8 cellular contexts compared by ENCODE assay signal in genomic region chr2:61469424-61470121, GRCh38. TPM values are rescaled to one million over a fixed set of nuclear protein-coding genes. Genes with fewer than 3 reads are reported as not detected.
A peak's percentile ranks its signal among the peaks of the same experiment; 100 is the strongest.
DNase-seq lines count a peak whose midpoint lies in the region; ATAC-seq and TF ChIP-seq lines count a peak whose summit lies in the region.

No MANE protein-coding gene starts in this region.

- intact Hi-C loops in left ventricle myocardium superior (cut with micrococcal nuclease) = no loop called here
- intact Hi-C loops in activated T-helper 1 cell treated with anti-CD3 and anti-CD28 coated beads, Interleukin-12 subunit alpha, Interleukin-12 subunit beta, Interleukin-2, Interleukin-4 antibody, amounts not matched to agents 30 ng/mL and 10 ng/mL and 1 ng/mL, durations not matched to agents 14 hours and 24 hours and 36 hours (cut with micrococcal nuclease) = loop anchor here (2.0 to 5.0 kb wide), 5 partner anchors 15 to 1238 kb away; partner anchors contain the start of genes CCT4 and EHBP1

- peaks cover 32% of the 10 kb centered on the region for H3K4me1 Mint-ChIP-seq in activated T-helper 1 cell treated with anti-CD3 and anti-CD28 coated beads, Interleukin-12 subunit alpha, Interleukin-12 subunit beta, Interleukin-2, Interleukin-4 antibody, amounts not matched to agents 30 ng/mL and 10 ng/mL and 1 ng/mL, durations not matched to agents 14 hours and 24 hours and 36 hours (ENCODE audit: low read depth)
- peaks cover 4 to 32% of the 10 kb centered on the region in 2 donors for H3K4me1 Mint-ChIP-seq in stimulated activated naive B cell treated with anti-CD40 and anti-IgM and Interleukin-4, amounts not matched to agents 10 μg/mL and 1 μg/mL and 100 μg/mL, for 72 hours

- H3K4me1 ChIP-seq in cardiac muscle cell (ENCODE audit: low read depth) (peaks cover 9% of the 10 kb centered on the region), iPS-15b (ENCODE audit: control insufficient read depth, insufficient read depth, low read length) (peaks cover 8% of the 10 kb centered on the region)

- H3K4me3 ChIP-seq in cardiac muscle cell (peak overlapping the region; percentile 60), iPS-15b (ENCODE audit: low read depth, low read length) (peak overlapping the region; percentile 63)

- H3K27me3 ChIP-seq in cardiac muscle cell (no peaks in the 10 kb centered on the region), iPS-15b (ENCODE audit: control insufficient read depth, insufficient read depth, low read length) (no peaks in the 10 kb centered on the region)

- peak overlapping the region; percentile 94 for H3K27ac Mint-ChIP-seq in activated T-helper 1 cell treated with anti-CD3 and anti-CD28 coated beads, Interleukin-12 subunit alpha, Interleukin-12 subunit beta, Interleukin-2, Interleukin-4 antibody, amounts not matched to agents 30 ng/mL and 10 ng/mL and 1 ng/mL, durations not matched to agents 14 hours and 24 hours and 36 hours
- H3K27ac Mint-ChIP-seq in stimulated activated naive B cell treated with anti-CD40 and anti-IgM and Interleukin-4, amounts not matched to agents 10 μg/mL and 1 μg/mL and 100 μg/mL, for 72 hours = peak overlapping the region; percentile 98

- no peaks in the 10 kb centered on the region for H3K9me3 ChIP-seq in cardiac muscle cell (ENCODE audit: low read depth)
- H3K9me3 ChIP-seq in iPS-15b (ENCODE audit: control insufficient read depth, insufficient read depth, low read length) = no peaks in the 10 kb centered on the region

- H3K9ac ChIP-seq in iPS-15b (ENCODE audit: low read depth, low read length) = peak overlapping the region; percentile 88

- H3K36me3 Mint-ChIP-seq in activated T-helper 1 cell treated with anti-CD3 and anti-CD28 coated beads, Interleukin-12 subunit alpha, Interleukin-12 subunit beta, Interleukin-2, Interleukin-4 antibody, amounts not matched to agents 30 ng/mL and 10 ng/mL and 1 ng/mL, durations not matched to agents 14 hours and 24 hours and 36 hours (ENCODE audit: low read depth) = peaks cover 8% of the 10 kb centered on the region
- H3K36me3 Mint-ChIP-seq in stimulated activated naive B cell treated with anti-CD40 and anti-IgM and Interleukin-4, amounts not matched to agents 10 μg/mL and 1 μg/mL and 100 μg/mL, for 72 hours = peaks cover 5 to 12% of the 10 kb centered on the region in 2 donors

- H3K36me3 ChIP-seq in cardiac muscle cell (peaks cover 5% of the 10 kb centered on the region), iPS-15b (ENCODE audit: control insufficient read depth, insufficient read depth, low read length) (no peaks in the 10 kb centered on the region)

- H3K27me3 Mint-ChIP-seq in activated T-helper 1 cell treated with anti-CD3 and anti-CD28 coated beads, Interleukin-12 subunit alpha, Interleukin-12 subunit beta, Interleukin-2, Interleukin-4 antibody, amounts not matched to agents 30 ng/mL and 10 ng/mL and 1 ng/mL, durations not matched to agents 14 hours and 24 hours and 36 hours (ENCODE audit: insufficient read depth) = no peaks in the 10 kb centered on the region
- H3K27me3 Mint-ChIP-seq in stimulated activated naive B cell treated with anti-CD40 and anti-IgM and Interleukin-4, amounts not matched to agents 10 μg/mL and 1 μg/mL and 100 μg/mL, for 72 hours = no peaks in the 10 kb centered on the region

- H3K4me3 Mint-ChIP-seq in activated T-helper 1 cell treated with anti-CD3 and anti-CD28 coated beads, Interleukin-12 subunit alpha, Interleukin-12 subunit beta, Interleukin-2, Interleukin-4 antibody, amounts not matched to agents 30 ng/mL and 10 ng/mL and 1 ng/mL, durations not matched to agents 14 hours and 24 hours and 36 hours = peak overlapping the region; percentile 93
- peak overlapping the region; percentile 91 to 93 for H3K4me3 Mint-ChIP-seq in stimulated activated naive B cell treated with anti-CD40 and anti-IgM and Interleukin-4, amounts not matched to agents 10 μg/mL and 1 μg/mL and 100 μg/mL, for 72 hours

- no peak for TF ChIP-seq CTCF in cardiac muscle cell (IDR thresholded peaks at IDR 0.05; ENCODE audit: low read depth, low read length)

- DNase-seq in cardiac muscle cell (ENCODE audit: low read depth in 1 of 2, low spot score in 1 of 2) (peak in 1 of 2 donors; percentile 20), left ventricle myocardium superior (no peak), NCI-H748 treated with DMSO at 0.1 percent for 48 hours (lab: John Stamatoyannopoulos, UW) (no peak), HPDE6-E6E7 (ENCODE audit: extremely low spot score) (no peak)
- DNase-seq in activated T-helper 1 cell treated with anti-CD3 and anti-CD28 coated beads, Interleukin-12 subunit alpha, Interleukin-12 subunit beta, Interleukin-2, Interleukin-4 antibody, amounts not matched to agents 30 ng/mL and 10 ng/mL and 1 ng/mL, durations not matched to agents 14 hours and 24 hours and 36 hours (ENCODE audit: low spot score) = no peak
- DNase-seq in stimulated activated naive B cell treated with anti-CD40 and anti-IgM and Interleukin-4, amounts not matched to agents 10 μg/mL and 1 μg/mL and 100 μg/mL, for 72 hours = no peak

- no peak for ATAC-seq in left ventricle myocardium superior
- ATAC-seq in stimulated activated naive B cell treated with anti-CD40 and anti-IgM and Interleukin-4, amounts not matched to agents 10 μg/mL and 1 μg/mL and 100 μg/mL, for 72 hours (replicated peaks) = no peak
- ATAC-seq in HG02678 (IDR thresholded peaks at IDR 0.05; ENCODE audit: unreplicated experiment) = no peak

- peak overlapping the region; percentile 92 for H3K27ac ChIP-seq in cardiac muscle cell

- no peaks in the 10 kb centered on the region for H3K9me3 Mint-ChIP-seq in activated T-helper 1 cell treated with anti-CD3 and anti-CD28 coated beads, Interleukin-12 subunit alpha, Interleukin-12 subunit beta, Interleukin-2, Interleukin-4 antibody, amounts not matched to agents 30 ng/mL and 10 ng/mL and 1 ng/mL, durations not matched to agents 14 hours and 24 hours and 36 hours
- no peaks in the 10 kb centered on the region for H3K9me3 Mint-ChIP-seq in stimulated activated naive B cell treated with anti-CD40 and anti-IgM and Interleukin-4, amounts not matched to agents 10 μg/mL and 1 μg/mL and 100 μg/mL, for 72 hours

RNA-seq across cellular contexts. Expression of gene USP34, which starts 1.3 kb away (rescaled TPM):
- 67.6 and 94.5 TPM in 2 replicates for total RNA-seq in cardiac muscle cell
- 42.4 and 54.9 TPM in 2 replicates for polyA plus RNA-seq in cardiac muscle cell
- 39.8 TPM for total RNA-seq in left ventricle myocardium superior
- 91.3 and 98.1 TPM in 2 replicates for total RNA-seq in activated T-helper 1 cell treated with anti-CD3 and anti-CD28 coated beads, Interleukin-12 subunit alpha, Interleukin-12 subunit beta, Interleukin-2, Interleukin-4 antibody, amounts not matched to agents 30 ng/mL and 10 ng/mL and 1 ng/mL, durations not matched to agents 14 hours and 24 hours and 36 hours
